Comparison of ENCODE assay signal across 1 cellular context in the genomic region with DNA sequence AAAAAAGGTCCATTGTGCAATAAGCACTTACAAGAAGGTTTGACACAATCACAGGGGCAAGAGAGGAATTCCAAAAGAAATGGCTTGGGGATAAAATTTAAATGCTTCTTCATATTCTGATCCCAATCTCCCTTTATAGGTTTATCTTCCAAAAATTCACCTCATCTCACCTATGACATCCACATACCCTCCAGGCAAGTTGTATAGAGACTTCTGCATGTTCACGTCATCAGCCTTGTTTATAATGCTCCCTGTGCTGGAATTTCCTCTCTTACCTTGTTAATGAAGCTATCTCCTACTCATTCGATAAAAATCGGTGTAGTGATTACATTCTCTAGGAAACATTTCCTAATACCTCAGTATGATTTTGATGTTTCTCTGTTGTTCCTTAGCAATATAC.
TF ChIP-seq lines count a peak whose summit lies in the region.

No MANE protein-coding gene starts in this region.

TF ChIP-seq in HepG2, 621 proteins besides CTCF, POLR2A, EP300 and RAD21:
- TF ChIP-seq ZNF879 (CRISPR knock-in tag; IDR thresholded peaks at IDR 0.05), result no peak
- TF ChIP-seq CEBPB (IDR thresholded peaks at IDR 0.05; ENCODE audit: borderline replicate concordance, low read depth, low read length), result peak; percentile 38; the same call in 1 of the 2 replicates
